Comparison of ENCODE assay signal across 1 cellular context in the genomic region with DNA sequence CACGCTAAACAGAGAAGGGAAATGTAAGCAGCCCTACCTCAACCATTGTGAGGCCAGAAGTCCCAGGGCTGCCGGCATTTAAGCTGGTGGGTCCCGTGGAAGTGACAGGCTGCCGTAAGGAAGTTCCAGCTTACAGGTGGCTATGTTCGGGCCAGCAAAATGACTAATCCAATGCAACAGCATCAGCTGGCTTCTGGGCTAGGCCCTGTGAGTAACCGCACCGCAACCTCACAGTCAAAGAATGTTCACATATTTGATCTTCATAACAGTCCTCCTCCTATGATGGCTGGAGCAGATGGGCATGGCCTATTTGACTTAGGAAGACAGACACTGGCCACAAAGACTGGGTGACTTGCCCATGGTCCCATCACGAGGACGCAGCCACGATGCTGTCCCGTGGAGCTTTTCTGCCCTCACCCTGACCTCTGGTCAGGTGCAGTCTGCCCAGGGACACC.
A peak's percentile ranks its signal among the peaks of the same experiment; 100 is the strongest.
TF ChIP-seq lines count a peak whose summit lies in the region.

No MANE protein-coding gene starts in this region.

TF ChIP-seq in HepG2, 621 proteins besides CTCF, POLR2A, EP300 and RAD21 (continued from another document):
- TF ChIP-seq, protein P1, sequence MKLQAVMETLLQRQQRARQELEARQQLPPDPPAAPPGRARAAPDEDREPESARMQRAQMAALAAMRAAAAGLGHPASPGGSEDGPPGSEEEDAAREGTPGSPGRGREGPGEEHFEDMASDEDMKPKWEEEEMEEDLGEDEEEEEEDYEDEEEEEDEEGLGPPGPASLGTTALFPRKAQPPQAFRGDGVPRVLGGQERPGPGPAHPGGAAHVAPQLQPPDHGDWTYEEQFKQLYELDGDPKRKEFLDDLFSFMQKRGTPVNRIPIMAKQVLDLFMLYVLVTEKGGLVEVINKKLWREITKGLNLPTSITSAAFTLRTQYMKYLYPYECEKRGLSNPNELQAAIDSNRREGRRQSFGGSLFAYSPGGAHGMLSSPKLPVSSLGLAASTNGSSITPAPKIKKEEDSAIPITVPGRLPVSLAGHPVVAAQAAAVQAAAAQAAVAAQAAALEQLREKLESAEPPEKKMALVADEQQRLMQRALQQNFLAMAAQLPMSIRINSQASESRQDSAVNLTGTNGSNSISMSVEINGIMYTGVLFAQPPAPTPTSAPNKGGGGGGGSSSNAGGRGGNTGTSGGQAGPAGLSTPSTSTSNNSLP (IDR thresholded peaks at IDR 0.05; ENCODE audit: low read depth, low read length): peak; percentile 32; the same call in 1 of the 2 replicates
- TF ChIP-seq, protein P2, sequence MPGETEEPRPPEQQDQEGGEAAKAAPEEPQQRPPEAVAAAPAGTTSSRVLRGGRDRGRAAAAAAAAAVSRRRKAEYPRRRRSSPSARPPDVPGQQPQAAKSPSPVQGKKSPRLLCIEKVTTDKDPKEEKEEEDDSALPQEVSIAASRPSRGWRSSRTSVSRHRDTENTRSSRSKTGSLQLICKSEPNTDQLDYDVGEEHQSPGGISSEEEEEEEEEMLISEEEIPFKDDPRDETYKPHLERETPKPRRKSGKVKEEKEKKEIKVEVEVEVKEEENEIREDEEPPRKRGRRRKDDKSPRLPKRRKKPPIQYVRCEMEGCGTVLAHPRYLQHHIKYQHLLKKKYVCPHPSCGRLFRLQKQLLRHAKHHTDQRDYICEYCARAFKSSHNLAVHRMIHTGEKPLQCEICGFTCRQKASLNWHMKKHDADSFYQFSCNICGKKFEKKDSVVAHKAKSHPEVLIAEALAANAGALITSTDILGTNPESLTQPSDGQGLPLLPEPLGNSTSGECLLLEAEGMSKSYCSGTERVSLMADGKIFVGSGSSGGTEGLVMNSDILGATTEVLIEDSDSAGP (CRISPR knock-in tag; IDR thresholded peaks at IDR 0.05; ENCODE audit: borderline replicate concordance): peak; percentile 32; the same call in 1 of the 2 replicates
